7 cellular contexts compared by ENCODE assay signal in the genomic region with DNA sequence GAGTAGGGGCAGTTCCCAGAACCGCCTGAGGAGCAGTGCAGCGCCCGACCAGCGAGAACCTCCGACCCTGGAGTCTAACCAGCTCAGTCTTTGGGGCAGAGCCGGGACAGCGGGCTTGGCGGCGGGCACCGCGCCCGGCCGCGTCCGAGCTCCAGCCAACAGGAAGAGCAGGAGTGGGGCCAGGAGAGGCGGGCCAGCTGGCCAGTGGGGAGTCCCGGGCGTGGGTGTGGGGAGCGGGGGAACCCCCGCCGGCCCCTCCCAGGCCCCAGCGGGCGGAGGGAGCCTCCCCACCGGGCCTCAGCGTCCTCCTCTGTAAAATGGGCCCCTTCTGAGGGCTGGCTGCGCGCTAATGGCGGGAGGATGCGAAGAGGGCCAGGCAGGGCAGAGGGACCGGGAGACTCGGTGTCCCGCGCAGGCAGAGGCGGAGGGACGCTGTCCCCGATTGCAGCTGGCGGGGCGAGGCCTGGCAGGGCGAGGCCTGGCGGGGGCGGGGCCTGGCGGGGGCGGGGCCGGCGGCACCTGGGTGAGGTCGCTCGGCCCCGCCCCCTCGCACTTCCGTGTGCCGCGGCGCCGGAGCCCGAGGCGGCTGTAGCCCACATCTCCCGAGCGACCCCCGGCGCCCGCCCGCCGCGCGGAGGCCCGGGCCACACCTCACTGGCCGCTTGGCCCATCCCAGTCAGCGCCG. TPM values are rescaled to one million over a fixed set of nuclear protein-coding genes. Genes with fewer than 3 reads are reported as not detected.
DNase-seq lines count a peak whose midpoint lies in the region; TF ChIP-seq lines count a peak whose summit lies in the region.

A gene (plus strand): TSS at position 550 of the 685 bp plus-strand sequence. CDS start 17,214 bp downstream, outside the sequence.

- DNase-seq in HFF-Myc (ENCODE audit: extremely low read depth, low read depth) (no peak), NB4 (ENCODE audit: low read depth) (peak; percentile 84), mammary epithelial cell (peak; percentile 86), immature natural killer cell (peak; percentile 63 to 66 (median 65)), smooth muscle cell of the brain vasculature (ENCODE audit: low read depth, low spot score) (peak; percentile 20)

- peak within 1 kb of the TSS; percentile 91 to 97 (median 92) for H3K4me3 Mint-ChIP-seq in immature natural killer cell

- H3K4me2 ChIP-seq in mammary epithelial cell (ENCODE audit: insufficient read depth, low read depth, low read length): peak within 1 kb of the TSS; percentile 87

- H3K79me2 ChIP-seq in mammary epithelial cell (ENCODE audit: insufficient read depth, low read length): peaks cover 46% of the 10 kb centered on the region

- 6% methylated on average over 13 of the region's 69 CpGs for WGBS in mammary epithelial cell (ENCODE audit: low coverage, missing lambda C conversion rate)

- peaks cover 11 to 22% (median 13%) of the 10 kb centered on the region in 3 donors for H3K27me3 Mint-ChIP-seq in immature natural killer cell (ENCODE audit: low read depth in 3 of 3)

- H3K4me1 ChIP-seq in mammary epithelial cell (ENCODE audit: insufficient read depth, low read length): peaks cover 46% of the 10 kb centered on the region

- H3K9me3 ChIP-seq in mammary epithelial cell (replicated peaks; ENCODE audit: insufficient read depth, low read length): no peaks in the 10 kb centered on the region

- dilution Hi-C loops in mammary epithelial cell (cut with HindIII; ENCODE audit: low sequenced_read_pairs): no loop called here

- BruUV-seq in mammary epithelial cell (replicated peaks; lab: Mats Ljungman, UMichigan): no TSS peak

- no peaks in the 10 kb centered on the region for H3K27me3 ChIP-seq in mammary epithelial cell (ENCODE audit: insufficient read depth, low read length)

- peaks cover 31 to 45% of the 10 kb centered on the region in 2 donors for H3K4me1 Mint-ChIP-seq in immature natural killer cell

- H3K27ac ChIP-seq in VCaP (peak within 1 kb of the TSS; percentile 99), mammary epithelial cell (ENCODE audit: insufficient read depth, low read depth, low read length) (peak within 1 kb of the TSS; percentile 52)

- TF ChIP-seq CTCF in GM12875 (IDR thresholded peaks at IDR 0.05; ENCODE audit: borderline replicate concordance, insufficient read depth, low read depth, low read length) (peak; percentile 67), HFF-Myc (IDR thresholded peaks at IDR 0.05; ENCODE audit: low read depth, low read length, missing control alignments) (no peak), NB4 (IDR thresholded peaks at IDR 0.05; ENCODE audit: low read depth, low read length) (peak; percentile 23), VCaP (conservative IDR thresholded peaks at IDR 0.05) (peak; percentile 71), mammary epithelial cell (conservative IDR thresholded peaks at IDR 0.05 in 1 of 2, IDR thresholded peaks at IDR 0.05 in 1 of 2; ENCODE audit: extremely low read depth in 1 of 2, insufficient read depth in 1 of 2, low read depth in 1 of 2, low read length in 2 of 2) (peak; percentile 17 to 43)

- H3K36me3 Mint-ChIP-seq in immature natural killer cell: no peaks in the 10 kb centered on the region

- no peaks in the 10 kb centered on the region for H3K9me3 Mint-ChIP-seq in immature natural killer cell

- TF ChIP-seq POLR2A in NB4 (IDR thresholded peaks at IDR 0.05; ENCODE audit: extremely low read depth, insufficient read length): peak; percentile 46

- H3K27ac Mint-ChIP-seq in immature natural killer cell: peak within 1 kb of the TSS; percentile 72 to 92 (median 88)

- no peaks in the 10 kb centered on the region for H4K20me1 ChIP-seq in mammary epithelial cell (ENCODE audit: insufficient read depth, low read length)

- in situ Hi-C loops in mammary epithelial cell (cut with MboI; ENCODE audit: low sequenced_read_pairs in 2 of 2): no loop called here

- H3K9ac ChIP-seq in mammary epithelial cell (ENCODE audit: insufficient read depth, low read length): peak within 1 kb of the TSS; percentile 68

- H3K36me3 ChIP-seq in mammary epithelial cell (ENCODE audit: insufficient read depth, low read length): no peaks in the 10 kb centered on the region

- intact Hi-C loops in mammary epithelial cell (cut with micrococcal nuclease): loop anchor here (1.0 to 5.0 kb wide), 2 partner anchors 31 to 49 kb away; a partner anchor contains a TSS

- CTCF ChIA-PET in mammary epithelial cell (lab: Charles Lee; ENCODE audit: low non-redundant PET): interaction anchor here (0.6 to 1.0 kb wide), 3 partner anchors 22 to 50 kb away, joined by 3 to 5 read pairs (median 3); no protein-coding TSS in a partner anchor

- H3K4me3 ChIP-seq in GM12875 (ENCODE audit: low read depth, low read length) (peak within 1 kb of the TSS; percentile 94), HFF-Myc (replicated peaks; ENCODE audit: low read depth, low read length) (peak within 1 kb of the TSS; percentile 82), NB4 (ENCODE audit: low read depth, low read length) (peak within 1 kb of the TSS; percentile 97), mammary epithelial cell (replicated peaks in 1 of 3; ENCODE audit: insufficient read depth in 1 of 3, low read depth in 2 of 3, low read length in 3 of 3) (peak within 1 kb of the TSS; percentile 75 to 95 (median 86))

- H2AFZ ChIP-seq in mammary epithelial cell (ENCODE audit: low read depth, low read length): peak within 1 kb of the TSS; percentile 81

RNA-seq across cellular contexts. Expression of the gene that starts here (rescaled TPM):
- total RNA-seq in mammary epithelial cell: 10 to 100 TPM in 1 of 2 donors, 1 to 10 TPM in 1; 6.2 to 37.2 TPM
- polyA plus RNA-seq in mammary epithelial cell: 60.1 TPM
- polyA minus RNA-seq in mammary epithelial cell: 39.5 TPM
- polyA plus RNA-seq in immature natural killer cell: 10 to 100 TPM; 14.7 to 36.8 (median 26.1) TPM
